In genomic region chr4:32485976-32486375, GRCh38 we compare ENCODE assay signal across 30 cellular contexts.
DNase-seq lines count a peak whose midpoint lies in the region; ATAC-seq and TF ChIP-seq lines count a peak whose summit lies in the region.
"Had no signal": no experiment of that assay in that cellular context is flagged by ENCODE, and none has a peak within 500 bp of the region (broad histone marks: within the 10 kb centered on the region; RNA-seq: fewer than 3 reads in every experiment).

No MANE protein-coding gene starts in this region.

- H3K4me1 Mint-ChIP-seq in chondrocyte (ENCODE audit: low read depth), result peaks cover 8% of the 10 kb centered on the region
- H3K4me1 Mint-ChIP-seq in activated T-helper 17 cell treated with anti-CD3 and anti-CD28 coated beads, Interleukin-2, amount 50 U/mL, for 72 hours, result no peaks in the 10 kb centered on the region
- H3K4me1 Mint-ChIP-seq: activated CD4-positive, alpha-beta T cell treated with anti-CD3 and anti-CD28 coated beads, Interleukin-2, amount 10 ng/mL, durations not matched to agents 7 days and 5 days; activated naive CD4-positive, alpha-beta T cell treated with anti-CD3 and anti-CD28 coated beads, Interleukin-2, amount 50 U/mL, for 24 hours; central memory CD8-positive, alpha-beta T cell; naive B cell; stimulated activated effector memory CD8-positive, alpha-beta T cell treated with anti-CD3 and anti-CD28 coated beads, Interleukin-12 subunit alpha, Interleukin-12 subunit beta, amount 100 ng/mL, for 72 hours had no signal

- no peak overlapping the region for H3K4me2 ChIP-seq in neuronal stem cell (ENCODE audit: insufficient read depth, low read length, poor library complexity, severe bottlenecking)
- H3K4me2 ChIP-seq in PC-3 (ENCODE audit: low read length), result no peak overlapping the region

- H4K91ac ChIP-seq in neuronal stem cell (ENCODE audit: low read depth, low read length, poor library complexity), result no peak overlapping the region

- no peaks in the 10 kb centered on the region for H3K9me2 ChIP-seq in PC-3 (replicated peaks; ENCODE audit: low read length)

- no peak overlapping the region for H3K23ac ChIP-seq in neuronal stem cell (ENCODE audit: low read depth, low read length, poor library complexity)

- BruUV-seq in PC-3 (replicated peaks; lab: Mats Ljungman, UMichigan), result no TSS peak

- H4K20me1 ChIP-seq in PC-3 (ENCODE audit: low read length), result no peaks in the 10 kb centered on the region
- H4K20me1 ChIP-seq: BLaER1 treated with 17β-estradiol and CSF1 and Interleukin-3, amounts not matched to agents 10 nM and 100 nM had no signal

- H2BK12ac ChIP-seq in neuronal stem cell (ENCODE audit: low read length), result no peak overlapping the region

- no peaks in the 10 kb centered on the region for H3K36me3 ChIP-seq in neuronal stem cell (replicated peaks in 1 of 2; ENCODE audit: control insufficient read depth in 2 of 2, insufficient read depth in 2 of 2, low read length in 2 of 2)
- H3K36me3 ChIP-seq in PC-3 (ENCODE audit: low read depth, low read length), result no peaks in the 10 kb centered on the region
- H3K36me3 ChIP-seq: BLaER1 treated with 17β-estradiol and CSF1 and Interleukin-3, amounts not matched to agents 10 nM and 100 nM; spleen; suprapubic skin had no signal

- no peaks in the 10 kb centered on the region for H3K79me2 ChIP-seq in PC-3 (ENCODE audit: low read length)

- H2BK120ac ChIP-seq in neuronal stem cell (ENCODE audit: low read depth, low read length), result no peak overlapping the region

- H3K18ac ChIP-seq in neuronal stem cell (ENCODE audit: low read length), result no peak overlapping the region

- no peaks in the 10 kb centered on the region for H3K79me1 ChIP-seq in neuronal stem cell (ENCODE audit: low read depth, low read length)

- no peak overlapping the region for H4K8ac ChIP-seq in neuronal stem cell (ENCODE audit: low read depth, low read length)

- H3K14ac ChIP-seq in neuronal stem cell (ENCODE audit: low read length), result no peak overlapping the region

- H2AFZ ChIP-seq in neuronal stem cell (ENCODE audit: low read length), result peak overlapping the region; percentile 32
- no peak overlapping the region for H2AFZ ChIP-seq in PC-3 (ENCODE audit: low read length)

- DNase-seq in COLO829 (ENCODE audit: low spot score), result peak; percentile 4
- DNase-seq in RPMI8226, result peak; percentile 25
- DNase-seq in chondrocyte (ENCODE audit: low spot score), result no peak
- peak; percentile 36 for DNase-seq in neuronal stem cell (ENCODE audit: low spot score)
- DNase-seq in PC-3, result no peak
- no peak for DNase-seq in AML-193 (lab: John Stamatoyannopoulos, UW)
- DNase-seq: ACHN; activated CD4-positive, alpha-beta T cell treated with anti-CD3 and anti-CD28 coated beads, Interleukin-2, amount 10 ng/mL, durations not matched to agents 7 days and 5 days; Calu3; effector CD8-positive, alpha-beta T cell; IMR-90; mesendoderm; naive B cell; NCI-H2081 treated with DMSO at 0.1 percent for 48 hours; NCI-H510A treated with DMSO at 0.1 percent for 48 hours; occipital lobe; retina; spleen; stimulated activated CD4-positive, alpha-beta T cell treated with anti-CD3 and anti-CD28 coated beads, Interleukin-2, amount 100 ng/mL, for 48 hours had no signal

- H2BK15ac ChIP-seq in neuronal stem cell (ENCODE audit: low read length), result no peak overlapping the region

- H3K4me3 Mint-ChIP-seq in chondrocyte (ENCODE audit: unreplicated experiment), result no peak overlapping the region
- H3K4me3 Mint-ChIP-seq in activated T-helper 17 cell treated with anti-CD3 and anti-CD28 coated beads, Interleukin-2, amount 50 U/mL, for 72 hours, result no peak overlapping the region
- H3K4me3 Mint-ChIP-seq: activated CD4-positive, alpha-beta T cell treated with anti-CD3 and anti-CD28 coated beads, Interleukin-2, amount 10 ng/mL, durations not matched to agents 7 days and 5 days; activated naive CD4-positive, alpha-beta T cell treated with anti-CD3 and anti-CD28 coated beads, Interleukin-2, amount 50 U/mL, for 24 hours; central memory CD8-positive, alpha-beta T cell; naive B cell; stimulated activated effector memory CD8-positive, alpha-beta T cell treated with anti-CD3 and anti-CD28 coated beads, Interleukin-12 subunit alpha, Interleukin-12 subunit beta, amount 100 ng/mL, for 72 hours; T-helper 2 cell treated with Interferon-gamma antibody and Interleukin-4, amounts not matched to agents 5 μg/mL and 100 μg/mL, for 36 hours had no signal

- H3K27me3 ChIP-seq in neuronal stem cell (ENCODE audit: control insufficient read depth in 3 of 3, insufficient read depth in 3 of 3, low read depth in 1 of 3, low read length in 3 of 3) (no peaks in the 10 kb centered on the region), PC-3 (ENCODE audit: low read length) (no peaks in the 10 kb centered on the region)
- H3K27me3 ChIP-seq: BLaER1 treated with 17β-estradiol and CSF1 and Interleukin-3, amounts not matched to agents 10 nM and 100 nM; spleen; suprapubic skin had no signal

- TF ChIP-seq CTCF in chondrocyte (IDR thresholded peaks at IDR 0.05), result no peak
- TF ChIP-seq CTCF in PC-3 (conservative IDR thresholded peaks at IDR 0.05; ENCODE audit: low read depth, low read length), result no peak

- H2BK5ac ChIP-seq in neuronal stem cell (ENCODE audit: low read length), result no peak overlapping the region

- H3K27ac Mint-ChIP-seq in chondrocyte (ENCODE audit: unreplicated experiment), result peak overlapping the region; percentile 17
- no peak overlapping the region for H3K27ac Mint-ChIP-seq in activated T-helper 17 cell treated with anti-CD3 and anti-CD28 coated beads, Interleukin-2, amount 50 U/mL, for 72 hours
- H3K27ac Mint-ChIP-seq: activated CD4-positive, alpha-beta T cell treated with anti-CD3 and anti-CD28 coated beads, Interleukin-2, amount 10 ng/mL, durations not matched to agents 7 days and 5 days; activated naive CD4-positive, alpha-beta T cell treated with anti-CD3 and anti-CD28 coated beads, Interleukin-2, amount 50 U/mL, for 24 hours; naive B cell; stimulated activated effector memory CD8-positive, alpha-beta T cell treated with anti-CD3 and anti-CD28 coated beads, Interleukin-12 subunit alpha, Interleukin-12 subunit beta, amount 100 ng/mL, for 72 hours; T-helper 2 cell treated with Interferon-gamma antibody and Interleukin-4, amounts not matched to agents 5 μg/mL and 100 μg/mL, for 36 hours had no signal

- H3K4me1 ChIP-seq in neuronal stem cell (ENCODE audit: control insufficient read depth in 2 of 2, insufficient read depth in 1 of 2, low read depth in 1 of 2, low read length in 2 of 2) (peaks cover 0 to 8% of the 10 kb centered on the region in 2 donors), PC-3 (ENCODE audit: insufficient read depth, low read length) (peaks cover 4% of the 10 kb centered on the region; the same call in 1 of the 2 replicates)
- H3K4me1 ChIP-seq: spleen, suprapubic skin had no signal

- H3K9me3 Mint-ChIP-seq in chondrocyte (ENCODE audit: low read depth), result peaks cover 3% of the 10 kb centered on the region
- peaks cover 8% of the 10 kb centered on the region for H3K9me3 Mint-ChIP-seq in activated T-helper 17 cell treated with anti-CD3 and anti-CD28 coated beads, Interleukin-2, amount 50 U/mL, for 72 hours

- H3K4me3 ChIP-seq in neuronal stem cell (ENCODE audit: low read length in 2 of 2) (no peak overlapping the region), PC-3 (ENCODE audit: low read length) (no peak overlapping the region)
- H3K4me3 ChIP-seq: BLaER1 treated with 17β-estradiol and CSF1 and Interleukin-3, amounts not matched to agents 10 nM and 100 nM; spleen; suprapubic skin had no signal

- no peak overlapping the region for H2AK5ac ChIP-seq in neuronal stem cell (ENCODE audit: low read depth, low read length)

- H3K27ac ChIP-seq in neuronal stem cell (replicated peaks; ENCODE audit: low read length) (no peak overlapping the region), PC-3 (ENCODE audit: low read length) (no peak overlapping the region)
- H3K27ac ChIP-seq: BLaER1 treated with 17β-estradiol and CSF1 and Interleukin-3, amounts not matched to agents 10 nM and 100 nM; RWPE1; spleen; suprapubic skin had no signal

- no CpG with 5 or more reads among the region's 2 CpGs for WGBS in neuronal stem cell (ENCODE audit: extremely low coverage in 2 of 2, insufficient read length in 2 of 2, insufficient replicate concordance in 1 of 2), 2 donors

- no peaks in the 10 kb centered on the region for H3F3A ChIP-seq in PC-3 (ENCODE audit: low read length, unreplicated experiment)

- POLR2A ChIA-PET in PC-3 (lab: Charles Lee; ENCODE audit: unreplicated experiment), result no interaction called here

- no peaks in the 10 kb centered on the region for H3K36me3 Mint-ChIP-seq in chondrocyte (ENCODE audit: low read depth)
- no peaks in the 10 kb centered on the region for H3K36me3 Mint-ChIP-seq in activated T-helper 17 cell treated with anti-CD3 and anti-CD28 coated beads, Interleukin-2, amount 50 U/mL, for 72 hours (ENCODE audit: low read depth)
- H3K36me3 Mint-ChIP-seq: activated naive CD4-positive, alpha-beta T cell treated with anti-CD3 and anti-CD28 coated beads, Interleukin-2, amount 50 U/mL, for 24 hours; naive B cell; stimulated activated effector memory CD8-positive, alpha-beta T cell treated with anti-CD3 and anti-CD28 coated beads, Interleukin-12 subunit alpha, Interleukin-12 subunit beta, amount 100 ng/mL, for 72 hours had no signal

- CTCF ChIA-PET in PC-3 (lab: Charles Lee), result interaction anchor here (0.7 kb wide), 1 partner anchor 644 kb away, joined by 6 read pairs; no protein-coding TSS in a partner anchor

- no peak overlapping the region for H3K9ac ChIP-seq in neuronal stem cell (ENCODE audit: low read depth, low read length, poor library complexity)
- no peak overlapping the region for H3K9ac ChIP-seq in PC-3 (ENCODE audit: low read length)
- H3K9ac ChIP-seq: BLaER1 treated with 17β-estradiol and CSF1 and Interleukin-3, amounts not matched to agents 10 nM and 100 nM had no signal

- intact Hi-C loops in PC-3 (cut with micrococcal nuclease), result no loop called here

- ATAC-seq in PC-3 (no peak), GM18511 (IDR thresholded peaks at IDR 0.05; ENCODE audit: unreplicated experiment) (no peak)
- no peak for ATAC-seq in activated T-helper 17 cell treated with anti-CD3 and anti-CD28 coated beads, Interleukin-2, amount 50 U/mL, for 72 hours (replicated peaks)
- ATAC-seq: left lobe of liver; SK-N-SH treated with all-trans-retinoic acid at 6 μM for 48 hours; stimulated activated effector memory CD8-positive, alpha-beta T cell treated with anti-CD3 and anti-CD28 coated beads, Interleukin-12 subunit alpha, Interleukin-12 subunit beta, amount 100 ng/mL, for 72 hours had no signal

- no peaks in the 10 kb centered on the region for H3K27me3 Mint-ChIP-seq in chondrocyte (ENCODE audit: low read depth)
- no peaks in the 10 kb centered on the region for H3K27me3 Mint-ChIP-seq in activated T-helper 17 cell treated with anti-CD3 and anti-CD28 coated beads, Interleukin-2, amount 50 U/mL, for 72 hours
- H3K27me3 Mint-ChIP-seq: activated CD4-positive, alpha-beta T cell treated with anti-CD3 and anti-CD28 coated beads, Interleukin-2, amount 10 ng/mL, durations not matched to agents 7 days and 5 days; activated naive CD4-positive, alpha-beta T cell treated with anti-CD3 and anti-CD28 coated beads, Interleukin-2, amount 50 U/mL, for 24 hours; central memory CD8-positive, alpha-beta T cell; naive B cell had no signal

- H3K4ac ChIP-seq in neuronal stem cell (ENCODE audit: low read length), result no peak overlapping the region

- H3K9me3 ChIP-seq in neuronal stem cell (replicated peaks in 1 of 2; ENCODE audit: control insufficient read depth in 2 of 2, insufficient read depth in 1 of 2, low read depth in 1 of 2, low read length in 2 of 2) (no peaks in the 10 kb centered on the region), PC-3 (ENCODE audit: low read length) (no peaks in the 10 kb centered on the region)
- H3K9me3 ChIP-seq: BLaER1 treated with 17β-estradiol and CSF1 and Interleukin-3, amounts not matched to agents 10 nM and 100 nM; suprapubic skin had no signal

Comparison
In these comparisons a context has a peak if more than half of its experiments do, and no peak if none do; other contexts are left out.
1. DNase-seq: peak in COLO829 (single experiment), RPMI8226 (single experiment) and neuronal stem cell (single experiment); none in chondrocyte (single experiment), PC-3 (single experiment) and AML-193 (0 of 2).